In genomic region chr21:31132574-31133242, GRCh38 we compare ENCODE assay signal across 8 cellular contexts.
DNase-seq lines count a peak whose midpoint lies in the region; ATAC-seq and TF ChIP-seq lines count a peak whose summit lies in the region.

No MANE protein-coding gene starts in this region.

- H3K27me3 ChIP-seq in stomach = no peaks in the 10 kb centered on the region

- TF ChIP-seq POLR2A in stomach (IDR thresholded peaks at IDR 0.05) = no peak

- peak; percentile 29 for DNase-seq in activated CD8-positive, alpha-beta memory T cell treated with anti-CD3 and anti-CD28 coated beads, Interleukin-2, amount 50 U/mL, for 24 hours (ENCODE audit: extremely low read depth)
- DNase-seq in myocyte (ENCODE audit: low read depth) = peak; percentile 19
- DNase-seq in SIG-M5 (lab: John Stamatoyannopoulos, UW) = no peak
- no peak for DNase-seq in HK-2 (ENCODE audit: unreplicated experiment)
- no peak for DNase-seq in NCI-H1417 (lab: John Stamatoyannopoulos, UW)
- no peak for DNase-seq in stomach

- peaks cover 0 to 5% (median 0%) of the 10 kb centered on the region in 4 donors for H3K4me1 ChIP-seq in stomach

- H3K9me3 ChIP-seq in stomach = no peaks in the 10 kb centered on the region

- H3K36me3 ChIP-seq in stomach = peaks cover 0 to 4% (median 0%) of the 10 kb centered on the region in 4 donors

- WGBS in stomach, 5 donors = 57 to 73% (median 67%) methylated on average over 11 of the region's 11 CpGs

- ATAC-seq in GM19455 (IDR thresholded peaks at IDR 0.05; ENCODE audit: unreplicated experiment) (peak; percentile 78), HG03439 (IDR thresholded peaks at IDR 0.05; ENCODE audit: unreplicated experiment) (peak; percentile 75)

- no peak for TF ChIP-seq EP300 in stomach (IDR thresholded peaks at IDR 0.05)

- no peak overlapping the region for H3K4me3 ChIP-seq in stomach

- intact Hi-C loops in stomach (cut with DNase I; ENCODE audit: low total_unique reads) = no loop called here

- TF ChIP-seq CTCF in stomach (IDR thresholded peaks at IDR 0.05) = no peak

- no peak overlapping the region for H3K27ac ChIP-seq in stomach

Comparison
In these comparisons a context has a peak if more than half of its experiments do, and no peak if none do; other contexts are left out.
1. DNase-seq: peak in activated CD8-positive, alpha-beta memory T cell treated with anti-CD3 and anti-CD28 coated beads, Interleukin-2, amount 50 U/mL, for 24 hours (single experiment) and myocyte (single experiment); none in SIG-M5 (single experiment), HK-2 (single experiment), NCI-H1417 (0 of 3) and stomach (single experiment).